ENCODE assay signal across 27 cellular contexts in the genomic region with DNA sequence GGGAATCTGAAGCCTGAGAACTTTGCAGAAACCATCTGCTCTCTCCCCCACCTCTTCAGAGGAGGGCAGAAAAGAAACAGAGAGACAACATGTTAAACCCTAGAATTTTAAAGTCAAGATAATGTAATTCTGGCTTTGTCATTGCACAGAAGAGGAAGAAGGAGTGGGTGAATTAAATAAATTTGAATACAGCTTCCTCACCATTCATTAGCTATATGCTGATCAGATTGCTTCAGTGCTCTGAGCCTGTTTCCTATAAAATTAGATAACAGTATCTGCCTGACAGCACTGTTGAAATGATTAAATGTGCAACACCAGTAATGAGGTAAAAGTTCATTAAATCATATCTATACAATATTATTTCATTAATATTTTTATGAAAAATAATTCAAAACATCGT.
"Had no signal": no experiment of that assay in that cellular context is flagged by ENCODE, and none has a peak within 500 bp of the region (broad histone marks: within the 10 kb centered on the region; RNA-seq: fewer than 3 reads in every experiment).

No MANE protein-coding gene starts in this region.

- H3K36me3 Mint-ChIP-seq: mesothelial cell of epicardium; naive thymus-derived CD4-positive, alpha-beta T cell; natural killer cell treated with Interleukin-12 subunit alpha and Interleukin-12 subunit beta and Interleukin-15 and Interleukin-18, amount 100 ng/mL, for 72 hours; stimulated activated naive B cell treated with anti-CD40 and anti-IgM and Interleukin-4, amounts not matched to agents 10 μg/mL and 1 μg/mL and 100 μg/mL, for 72 hours had no signal

- H3K4me2 ChIP-seq: hepatocyte had no signal

- H3K4me1 Mint-ChIP-seq: naive thymus-derived CD4-positive, alpha-beta T cell; stimulated activated naive B cell treated with anti-CD40 and anti-IgM and Interleukin-4, amounts not matched to agents 10 μg/mL and 1 μg/mL and 100 μg/mL, for 72 hours had no signal

- H3K36me3 ChIP-seq: left ventricle myocardium inferior, pancreas, right atrium auricular region, right lobe of liver, stomach, thyroid gland, transverse colon, upper lobe of left lung, vagina had no signal

- H3K27ac ChIP-seq: hepatocyte, left ventricle myocardium inferior, pancreas, psoas muscle, right atrium auricular region, right lobe of liver, stomach, testis, thyroid gland, transverse colon, upper lobe of left lung, vagina had no signal

- H3K27me3 ChIP-seq: hepatocyte, pancreas, right atrium auricular region, right lobe of liver, stomach, testis, thyroid gland, transverse colon, upper lobe of left lung, vagina had no signal

- H3K27me3 Mint-ChIP-seq: naive thymus-derived CD4-positive, alpha-beta T cell; natural killer cell treated with Interleukin-12 subunit alpha and Interleukin-12 subunit beta and Interleukin-15 and Interleukin-18, amount 100 ng/mL, for 72 hours; stimulated activated naive B cell treated with anti-CD40 and anti-IgM and Interleukin-4, amounts not matched to agents 10 μg/mL and 1 μg/mL and 100 μg/mL, for 72 hours had no signal

- H2AFZ ChIP-seq: hepatocyte had no signal

- H3K4me3 ChIP-seq: hepatocyte, left ventricle myocardium inferior, lung, mucosa of descending colon, pancreas, psoas muscle, right atrium auricular region, right lobe of liver, stomach, testis, thyroid gland, transverse colon, upper lobe of left lung, vagina had no signal

- H3K9me3 Mint-ChIP-seq: neural crest cell had no signal

- H3K4me3 Mint-ChIP-seq: mesothelial cell of epicardium; naive thymus-derived CD4-positive, alpha-beta T cell; natural killer cell treated with Interleukin-12 subunit alpha and Interleukin-12 subunit beta and Interleukin-15 and Interleukin-18, amount 100 ng/mL, for 72 hours; neural crest cell; stimulated activated naive B cell treated with anti-CD40 and anti-IgM and Interleukin-4, amounts not matched to agents 10 μg/mL and 1 μg/mL and 100 μg/mL, for 72 hours had no signal

- H3K79me2 ChIP-seq: hepatocyte had no signal

- H3K27ac Mint-ChIP-seq: mesothelial cell of epicardium; naive thymus-derived CD4-positive, alpha-beta T cell; natural killer cell treated with Interleukin-12 subunit alpha and Interleukin-12 subunit beta and Interleukin-15 and Interleukin-18, amount 100 ng/mL, for 72 hours; stimulated activated naive B cell treated with anti-CD40 and anti-IgM and Interleukin-4, amounts not matched to agents 10 μg/mL and 1 μg/mL and 100 μg/mL, for 72 hours had no signal

- DNase-seq: islet precursor cell; left ventricle myocardium inferior; mesendoderm; mucosa of descending colon; naive thymus-derived CD4-positive, alpha-beta T cell; nucleus accumbens; pancreas; psoas muscle; right lobe of liver; stimulated activated CD4-positive, alpha-beta T cell treated with anti-CD3 and anti-CD28 coated beads, Interleukin-12 subunit alpha, Interleukin-12 subunit beta, amount 100 ng/mL, for 4 hours; stimulated activated CD4-positive, alpha-beta T cell treated with anti-CD3 and anti-CD28 coated beads, Interleukin-15, amount 100 ng/mL, for 24 hours; stimulated activated CD4-positive, alpha-beta T cell treated with anti-CD3 and anti-CD28 coated beads, Interleukin-2, amount 100 ng/mL, for 24 hours; stimulated activated CD4-positive, alpha-beta T cell treated with anti-CD3 and anti-CD28 coated beads, Interleukin-4, amount 100 ng/mL, for 1 hour; stimulated activated naive B cell treated with anti-CD40 and anti-IgM and Interleukin-4, amounts not matched to agents 10 μg/mL and 1 μg/mL and 100 μg/mL, for 72 hours; stimulated activated naive CD8-positive, alpha-beta T cell treated with anti-CD3 and anti-CD28 coated beads, Interleukin-15, Interleukin-2, amounts not matched to agents 100 U/mL and 50 U/mL, for 24 hours; stomach; testis; thyroid gland; transverse colon; upper lobe of left lung had no signal

- H3K4me1 ChIP-seq: pancreas, psoas muscle, right lobe of liver, testis, thyroid gland, transverse colon, upper lobe of left lung, vagina had no signal

- ATAC-seq: mucosa of descending colon; naive thymus-derived CD4-positive, alpha-beta T cell; natural killer cell treated with Interleukin-12 subunit alpha and Interleukin-12 subunit beta and Interleukin-15 and Interleukin-18, amount 100 ng/mL, for 72 hours; pancreas; psoas muscle; right lobe of liver; stimulated activated naive B cell treated with anti-CD40 and anti-IgM and Interleukin-4, amounts not matched to agents 10 μg/mL and 1 μg/mL and 100 μg/mL, for 72 hours; stimulated activated naive CD8-positive, alpha-beta T cell treated with anti-CD3 and anti-CD28 coated beads, Interleukin-15, Interleukin-2, amounts not matched to agents 100 U/mL and 50 U/mL, for 24 hours had no signal

- H3K9me3 ChIP-seq: left ventricle myocardium inferior, mucosa of descending colon, pancreas, psoas muscle, right atrium auricular region, right lobe of liver, stomach, testis, thyroid gland, transverse colon, upper lobe of left lung, vagina had no signal
